In genomic region chr6:132512342-132512637, GRCh38 we compare ENCODE assay signal across 8 cellular contexts. TPM values are rescaled to one million over a fixed set of nuclear protein-coding genes. Genes with fewer than 3 reads are reported as not detected.
DNase-seq lines count a peak whose midpoint lies in the region; ATAC-seq and TF ChIP-seq lines count a peak whose summit lies in the region.

No MANE protein-coding gene starts in this region.

- H2AFZ ChIP-seq in PC-3 (ENCODE audit: low read length), result peak overlapping the region; percentile 74
- H2AFZ ChIP-seq in osteoblast (ENCODE audit: low read length), result no peak overlapping the region

- peak overlapping the region in 6 of 8 donors; percentile 60 to 86 (median 70) for H3K27ac Mint-ChIP-seq in CD8-positive, alpha-beta memory T cell
- peak overlapping the region; percentile 82 for H3K27ac Mint-ChIP-seq in endodermal cell

- POLR2A ChIA-PET in CD8-positive, alpha-beta memory T cell (lab: Charles Lee), result interaction anchor here (0.6 to 1.7 kb wide), 3 partner anchors 17 to 302 kb away, joined by 4 to 7 read pairs (median 4); partner anchors contain the start of gene RPS12
- POLR2A ChIA-PET in PC-3 (lab: Charles Lee; ENCODE audit: unreplicated experiment), result no interaction called here

- no peaks in the 10 kb centered on the region for H3K36me3 ChIP-seq in CD8-positive, alpha-beta memory T cell (ENCODE audit: insufficient read depth, low read length)
- H3K36me3 ChIP-seq in PC-3 (ENCODE audit: low read depth, low read length) (no peaks in the 10 kb centered on the region), endodermal cell (ENCODE audit: control insufficient read depth, insufficient read depth, low read length) (no peaks in the 10 kb centered on the region), osteoblast (ENCODE audit: insufficient read depth, low read length) (no peaks in the 10 kb centered on the region)

- peaks cover 24% of the 10 kb centered on the region for H3K4me1 ChIP-seq in CD8-positive, alpha-beta memory T cell (ENCODE audit: insufficient read depth, low read length)
- H3K4me1 ChIP-seq in PC-3 (ENCODE audit: insufficient read depth, low read length) (peaks cover 18% of the 10 kb centered on the region), endodermal cell (ENCODE audit: control insufficient read depth, insufficient read depth, low read length) (peaks cover 3% of the 10 kb centered on the region), osteoblast (ENCODE audit: insufficient read depth, low read length) (peaks cover 37% of the 10 kb centered on the region)

- no peaks in the 10 kb centered on the region for H3K9me2 ChIP-seq in PC-3 (replicated peaks; ENCODE audit: low read length)

- H3K4me1 Mint-ChIP-seq in CD8-positive, alpha-beta memory T cell, result peaks cover 44 to 59% (median 58%) of the 10 kb centered on the region in 3 donors
- H3K4me1 Mint-ChIP-seq in endodermal cell, result peaks cover 19% of the 10 kb centered on the region

- H3K27me3 Mint-ChIP-seq in CD8-positive, alpha-beta memory T cell, result peaks cover 3 to 4% of the 10 kb centered on the region in 2 donors
- H3K27me3 Mint-ChIP-seq in endodermal cell (ENCODE audit: insufficient read depth), result peaks cover 30% of the 10 kb centered on the region

- no peaks in the 10 kb centered on the region for H3K27me3 ChIP-seq in CD8-positive, alpha-beta memory T cell (ENCODE audit: insufficient read depth, low read length, poor library complexity, severe bottlenecking)
- no peaks in the 10 kb centered on the region for H3K27me3 ChIP-seq in PC-3 (ENCODE audit: low read length)
- H3K27me3 ChIP-seq in endodermal cell (ENCODE audit: control insufficient read depth, insufficient read depth, low read length, poor library complexity, severe bottlenecking), result peaks cover 27% of the 10 kb centered on the region
- peaks cover 3% of the 10 kb centered on the region for H3K27me3 ChIP-seq in osteoblast (ENCODE audit: insufficient read depth, low read length)

- WGBS in endodermal cell (ENCODE audit: insufficient coverage in 1 of 2, insufficient read length in 1 of 2), 2 experiments, result 1% methylated on average over 7 of the region's 7 CpGs; no CpG with 5 or more reads in 1 of the 2 experiments

- peak overlapping the region; percentile 48 for H3K27ac ChIP-seq in CD8-positive, alpha-beta memory T cell (ENCODE audit: low read depth, low read length)
- H3K27ac ChIP-seq in PC-3 (ENCODE audit: low read length) (peak overlapping the region; percentile 7; the same call in 1 of the 2 replicates), endodermal cell (ENCODE audit: low read depth, low read length) (no peak overlapping the region), osteoblast (ENCODE audit: low read depth, low read length) (peak overlapping the region; percentile 8)

- no peaks in the 10 kb centered on the region for H3F3A ChIP-seq in PC-3 (ENCODE audit: low read length, unreplicated experiment)

- H3K36me3 Mint-ChIP-seq in CD8-positive, alpha-beta memory T cell, result peaks cover 0 to 21% (median 9%) of the 10 kb centered on the region in 3 donors
- H3K36me3 Mint-ChIP-seq in endodermal cell (ENCODE audit: low read depth), result no peaks in the 10 kb centered on the region

- 0 out of 2 replicates have a peak, but pooled peaks cover 9% of the 10 kb centered on the region for H4K20me1 ChIP-seq in PC-3 (ENCODE audit: low read length)
- H4K20me1 ChIP-seq in osteoblast (ENCODE audit: insufficient read depth, low read length), result peaks cover 27% of the 10 kb centered on the region

- no peak for ATAC-seq in PC-3
- no peak for ATAC-seq in GM18868 (IDR thresholded peaks at IDR 0.05; ENCODE audit: unreplicated experiment)
- no peak for ATAC-seq in HG03457 (IDR thresholded peaks at IDR 0.05; ENCODE audit: unreplicated experiment)

- BruUV-seq in PC-3 (replicated peaks; lab: Mats Ljungman, UMichigan), result TSS peak; percentile 57

- CTCF ChIA-PET in CD8-positive, alpha-beta memory T cell (lab: Charles Lee), result interaction anchor here (0.8 to 1.4 kb wide), 4 partner anchors 15 to 251 kb away, joined by 3 to 8 read pairs (median 4); no protein-coding TSS in a partner anchor
- CTCF ChIA-PET in PC-3 (lab: Charles Lee), result no interaction called here

- peak overlapping the region; percentile 88 to 96 (median 92) for H3K4me3 Mint-ChIP-seq in CD8-positive, alpha-beta memory T cell
- peak overlapping the region; percentile 86 for H3K4me3 Mint-ChIP-seq in endodermal cell

- H3K9ac ChIP-seq in PC-3 (ENCODE audit: low read length), result peak overlapping the region; percentile 83
- peak overlapping the region; percentile 78 for H3K9ac ChIP-seq in endodermal cell (ENCODE audit: extremely low read depth, low read length, poor library complexity, severe bottlenecking)

- H3K4me2 ChIP-seq in PC-3 (ENCODE audit: low read length) (peak overlapping the region; percentile 85), osteoblast (ENCODE audit: insufficient read depth, low read length) (peak overlapping the region; percentile 93)

- TF ChIP-seq CTCF in PC-3 (conservative IDR thresholded peaks at IDR 0.05; ENCODE audit: low read depth, low read length), result no peak
- TF ChIP-seq CTCF in endodermal cell (conservative IDR thresholded peaks at IDR 0.05), result no peak
- no peak for TF ChIP-seq CTCF in osteoblast (IDR thresholded peaks at IDR 0.05; ENCODE audit: extremely low read depth, low read depth, low read length)

- H3K79me2 ChIP-seq in PC-3 (ENCODE audit: low read length), result peaks cover 50% of the 10 kb centered on the region
- H3K79me2 ChIP-seq in osteoblast (ENCODE audit: insufficient read depth, low read length), result peaks cover 56% of the 10 kb centered on the region

- intact Hi-C loops in PC-3 (cut with micrococcal nuclease), result no loop called here

- H3K4me3 ChIP-seq in CD8-positive, alpha-beta memory T cell (ENCODE audit: low read length), result peak overlapping the region; percentile 63
- H3K4me3 ChIP-seq in PC-3 (ENCODE audit: low read length), result peak overlapping the region; percentile 68
- peak overlapping the region; percentile 96 for H3K4me3 ChIP-seq in endodermal cell (ENCODE audit: low read length)
- H3K4me3 ChIP-seq in osteoblast (ENCODE audit: insufficient read depth, low read length), result peak overlapping the region; percentile 87

- H3K9me3 Mint-ChIP-seq in CD8-positive, alpha-beta memory T cell, result no peaks in the 10 kb centered on the region
- no peaks in the 10 kb centered on the region for H3K9me3 Mint-ChIP-seq in endodermal cell

- H3K9me3 ChIP-seq in CD8-positive, alpha-beta memory T cell (ENCODE audit: low read length), result no peaks in the 10 kb centered on the region
- no peaks in the 10 kb centered on the region for H3K9me3 ChIP-seq in PC-3 (ENCODE audit: low read length)
- no peaks in the 10 kb centered on the region for H3K9me3 ChIP-seq in endodermal cell (ENCODE audit: control insufficient read depth, low read length)
- no peaks in the 10 kb centered on the region for H3K9me3 ChIP-seq in osteoblast (ENCODE audit: low read depth, low read length)

- DNase-seq in CD8-positive, alpha-beta memory T cell, result no peak
- DNase-seq in PC-3, result no peak
- DNase-seq in endodermal cell, result no peak
- no peak for DNase-seq in osteoblast (ENCODE audit: insufficient read length, low spot score, missing footprints)
- no peak for DNase-seq in mesenteric fat pad (ENCODE audit: low spot score)
- no peak for DNase-seq in NCI-H2081 treated with DMSO at 0.1 percent for 48 hours (lab: John Stamatoyannopoulos, UW)

RNA-seq across cellular contexts. Expression of gene STX7, which starts 0.6 kb away (rescaled TPM):
- 10 to 100 TPM; 19.0 to 25.1 TPM for total RNA-seq in CD8-positive, alpha-beta memory T cell
- 11.4 TPM for polyA plus RNA-seq in CD8-positive, alpha-beta memory T cell
- 17.3 and 27.4 TPM in 2 replicates for total RNA-seq in PC-3 (2014; rRNA removed)
- 10 to 100 TPM; 36.6 to 41.7 TPM for total RNA-seq in endodermal cell
- 38.2 TPM for polyA plus RNA-seq in endodermal cell (2013, experiment 1 of 2)
- 34.5 TPM for polyA plus RNA-seq in endodermal cell (2013, experiment 2 of 2)
- 41.5 and 43.8 TPM in 2 replicates for total RNA-seq in osteoblast
- 96.3 TPM for total RNA-seq in mesenteric fat pad

RNA-seq across cellular contexts. Expression of gene TAAR9, which starts 25.8 kb away (rescaled TPM):
- not detected for total RNA-seq in CD8-positive, alpha-beta memory T cell
- not detected for polyA plus RNA-seq in CD8-positive, alpha-beta memory T cell
- total RNA-seq in PC-3 (2014; rRNA removed) (not detected in 2 replicates), endodermal cell (not detected), osteoblast (not detected in 2 replicates), mesenteric fat pad (not detected)
- not detected for polyA plus RNA-seq in endodermal cell (2013, experiment 1 of 2)
- polyA plus RNA-seq in endodermal cell (2013, experiment 2 of 2), result not detected

RNA-seq across cellular contexts. Expression of gene TAAR8, which starts 40.2 kb away (rescaled TPM):
- total RNA-seq in CD8-positive, alpha-beta memory T cell, result not detected
- not detected for polyA plus RNA-seq in CD8-positive, alpha-beta memory T cell
- total RNA-seq in PC-3 (2014; rRNA removed) (not detected in 2 replicates), endodermal cell (not detected), osteoblast (not detected in 2 replicates), mesenteric fat pad (not detected)
- polyA plus RNA-seq in endodermal cell (2013, experiment 1 of 2), result not detected
- not detected for polyA plus RNA-seq in endodermal cell (2013, experiment 2 of 2)

RNA-seq across cellular contexts. Expression of gene TAAR6, which starts 57.8 kb away (rescaled TPM):
- not detected for total RNA-seq in CD8-positive, alpha-beta memory T cell
- not detected for polyA plus RNA-seq in CD8-positive, alpha-beta memory T cell
- total RNA-seq in PC-3 (2014; rRNA removed) (not detected in 2 replicates), endodermal cell (not detected), osteoblast (not detected in 2 replicates), mesenteric fat pad (not detected)
- polyA plus RNA-seq in endodermal cell (2013, experiment 1 of 2), result not detected
- not detected for polyA plus RNA-seq in endodermal cell (2013, experiment 2 of 2)
